Comparison of ENCODE assay signal across 22 cellular contexts in the genomic region with DNA sequence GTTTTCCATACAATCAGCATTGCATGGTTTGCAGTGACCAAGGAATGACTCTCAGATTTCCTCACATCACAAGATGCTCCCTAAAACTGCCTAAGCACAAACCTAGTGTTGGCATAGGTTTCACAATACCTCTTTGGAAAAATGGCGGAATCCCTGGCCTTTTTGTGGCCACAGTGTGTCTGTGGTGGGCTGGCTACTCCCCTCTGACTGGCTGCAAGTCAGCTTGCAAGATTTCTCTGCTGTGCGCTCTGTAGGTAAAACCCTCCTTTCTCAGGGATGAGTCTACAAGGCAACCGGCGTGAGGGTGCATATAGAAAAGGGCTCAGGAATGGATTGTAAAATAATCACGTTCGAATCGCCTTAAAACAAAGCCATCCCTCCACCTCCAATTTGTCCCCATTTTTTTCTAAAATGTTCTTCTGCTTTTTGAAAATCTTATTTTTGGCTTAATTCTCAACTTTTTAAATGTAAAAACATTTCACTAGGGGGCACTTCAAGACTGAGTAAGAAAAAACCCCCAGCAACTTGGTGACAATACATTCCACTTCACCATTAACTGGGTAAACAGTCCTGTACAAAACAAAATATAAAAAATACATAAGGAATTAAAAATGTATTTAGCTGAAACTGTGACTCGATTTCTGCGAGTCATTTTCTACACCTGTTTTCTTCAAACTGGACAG.
A peak's percentile ranks its signal among the peaks of the same experiment; 100 is the strongest.
DNase-seq lines count a peak whose midpoint lies in the region; ATAC-seq, FAIRE-seq and TF ChIP-seq lines count a peak whose summit lies in the region.
"Had no signal": no experiment of that assay in that cellular context is flagged by ENCODE, and none has a peak within 500 bp of the region (broad histone marks: within the 10 kb centered on the region; RNA-seq: fewer than 3 reads in every experiment).

No MANE protein-coding gene starts in this region.

- ATAC-seq in activated T-cell treated with anti-CD3 and anti-CD28 coated beads, Interleukin-2, amount 50 U/mL, for 72 hours (replicated peaks in 1 of 2) = no peak
- no peak for ATAC-seq in naive thymus-derived CD8-positive, alpha-beta T cell
- ATAC-seq: activated naive CD8-positive, alpha-beta T cell treated with anti-CD3 and anti-CD28 coated beads, Interleukin-2, amount 50 U/mL, for 24 hours had no signal

- H3K79me1 ChIP-seq in H9 (ENCODE audit: insufficient read depth, low read depth, low read length, poor library complexity, severe bottlenecking) (no peaks in the 10 kb centered on the region), H1 (ENCODE audit: low read depth, low read length) (no peaks in the 10 kb centered on the region)

- H2BK5ac ChIP-seq in H9 (ENCODE audit: insufficient read length, low read length) (no peak overlapping the region), H1 (ENCODE audit: low read depth, low read length) (peak overlapping the region; percentile 66; the same call in 1 of the 2 replicates)

- POLR2A ChIA-PET in OCI-LY7 (lab: Charles Lee) = interaction anchor here (0.6 kb wide), 1 partner anchor 1383 kb away, joined by 5 read pairs; no protein-coding TSS in a partner anchor
- POLR2A ChIA-PET in H1 (lab: Charles Lee; ENCODE audit: partially characterized antibody) = interaction anchor here (0.8 to 2.4 kb wide), 2 partner anchors 10 to 26 kb away, joined by 3 to 8 read pairs; no protein-coding TSS in a partner anchor
- POLR2A ChIA-PET in naive thymus-derived CD8-positive, alpha-beta T cell (lab: Charles Lee) = no interaction called here

- H2BK15ac ChIP-seq in H9 (ENCODE audit: low read depth, low read length) (no peak overlapping the region), H1 (ENCODE audit: low read length) (no peak overlapping the region)

- H3K4me3 ChIP-seq in OCI-LY7 (ENCODE audit: low read depth, low read length, poor library complexity, severe bottlenecking) (no peak overlapping the region), H1 (ENCODE audit: extremely low read depth in 1 of 4, insufficient read depth in 2 of 4, low read depth in 3 of 4, low read length in 4 of 4) (no peak overlapping the region), neural progenitor cell (no peak overlapping the region), stomach (no peak overlapping the region)
- H3K4me3 ChIP-seq: cardiac muscle cell, left ventricle myocardium inferior, vagina had no signal

- H3T11ph ChIP-seq in H9 (ENCODE audit: low read length) = no peak overlapping the region

- H3K4me1 Mint-ChIP-seq in H9 (peaks cover 46 to 47% of the 10 kb centered on the region in 2 experiments), neural progenitor cell (peaks cover 43% of the 10 kb centered on the region)
- H3K4me1 Mint-ChIP-seq in activated T-cell treated with anti-CD3 and anti-CD28 coated beads, Interleukin-2, amount 50 U/mL, for 72 hours (ENCODE audit: low read depth) = no peaks in the 10 kb centered on the region
- H3K4me1 Mint-ChIP-seq in naive thymus-derived CD8-positive, alpha-beta T cell = no peaks in the 10 kb centered on the region
- H3K4me1 Mint-ChIP-seq: activated naive CD8-positive, alpha-beta T cell treated with anti-CD3 and anti-CD28 coated beads, Interleukin-2, amount 50 U/mL, for 24 hours had no signal

- H3K23me2 ChIP-seq in H9 (ENCODE audit: insufficient read length, low read depth, low read length, poor library complexity, severe bottlenecking) = no peaks in the 10 kb centered on the region
- no peaks in the 10 kb centered on the region for H3K23me2 ChIP-seq in H1 (ENCODE audit: low read depth, low read length)

- H3K18ac ChIP-seq in H9 (ENCODE audit: insufficient read length, low read depth, low read length) (no peak overlapping the region), H1 (ENCODE audit: extremely low read depth, low read length) (peak overlapping the region; percentile 54; the same call in 1 of the 2 replicates)

- no peak overlapping the region for H3K4ac ChIP-seq in H9 (ENCODE audit: low read depth, low read length)
- H3K4ac ChIP-seq in H1 (replicated peaks; ENCODE audit: insufficient read length, low read depth, low read length) = no peak overlapping the region

- no peak overlapping the region for H3K27ac ChIP-seq in H9 (ENCODE audit: insufficient read length, low read depth, low read length)
- no peak overlapping the region for H3K27ac ChIP-seq in OCI-LY7 (ENCODE audit: low read depth, low read length, poor library complexity, severe bottlenecking)
- H3K27ac ChIP-seq in H1 (ENCODE audit: low read depth, low read length) = no peak overlapping the region
- H3K27ac ChIP-seq in neural progenitor cell = no peak overlapping the region
- no peak overlapping the region for H3K27ac ChIP-seq in stomach
- H3K27ac ChIP-seq: cardiac muscle cell, left ventricle myocardium inferior, parathyroid adenoma, vagina had no signal

- BruUV-seq in OCI-LY7 (replicated peaks; lab: Mats Ljungman, UMichigan) = no TSS peak

- no peak overlapping the region for H2AFZ ChIP-seq in H9 (ENCODE audit: low read length)
- no peak overlapping the region for H2AFZ ChIP-seq in OCI-LY7 (ENCODE audit: low read length)
- H2AFZ ChIP-seq in H1 (ENCODE audit: low read length) = peak overlapping the region; percentile 65; the same call in 1 of the 2 replicates
- H2AFZ ChIP-seq in neural progenitor cell (replicated peaks) = peak overlapping the region; percentile 87
- H2AFZ ChIP-seq: parathyroid adenoma had no signal

- TF ChIP-seq CTCF in H9 (conservative IDR thresholded peaks at IDR 0.05) (peak; percentile 64), OCI-LY7 (conservative IDR thresholded peaks at IDR 0.05; ENCODE audit: low read length) (peak; percentile 51), H1 (IDR thresholded peaks at IDR 0.05; ENCODE audit: control extremely low read depth in 1 of 3, insufficient read depth in 1 of 3, low read depth in 1 of 3, low read length in 3 of 3) (peak in 1 of 3 experiments; percentile 2; a peak in 1 of 4 replicates), neural progenitor cell (IDR thresholded peaks at IDR 0.05) (peak; percentile 57), stomach (IDR thresholded peaks at IDR 0.05) (no peak)

- H2BK20ac ChIP-seq in H9 (ENCODE audit: low read depth, low read length, poor library complexity, severe bottlenecking) = no peak overlapping the region
- H2BK20ac ChIP-seq in H1 (ENCODE audit: low read length) = peak overlapping the region; percentile 81; the same call in 1 of the 2 replicates

- H3K14ac ChIP-seq in H9 (ENCODE audit: insufficient read depth, low read length) (no peak overlapping the region), H1 (ENCODE audit: insufficient read length) (no peak overlapping the region)

- no peak overlapping the region for H2BK12ac ChIP-seq in H9 (ENCODE audit: insufficient read length, low read depth, low read length)
- peak overlapping the region; percentile 72; the same call in 1 of the 2 replicates for H2BK12ac ChIP-seq in H1 (ENCODE audit: low read depth, low read length)

- H3K79me2 ChIP-seq in H9 (ENCODE audit: insufficient read depth, low read length) = no peaks in the 10 kb centered on the region
- no peaks in the 10 kb centered on the region for H3K79me2 ChIP-seq in OCI-LY7 (ENCODE audit: insufficient read depth, low read depth, low read length)
- no peaks in the 10 kb centered on the region for H3K79me2 ChIP-seq in H1 (ENCODE audit: control insufficient read depth in 1 of 2, insufficient read depth in 2 of 2, low read length in 2 of 2)
- no peaks in the 10 kb centered on the region for H3K79me2 ChIP-seq in neural progenitor cell (ENCODE audit: low read depth)
- H3K79me2 ChIP-seq: parathyroid adenoma had no signal

- no peak overlapping the region for H2AK5ac ChIP-seq in H9 (ENCODE audit: insufficient read length, low read length)
- H2AK5ac ChIP-seq in H1 (ENCODE audit: low read depth, low read length) = no peak overlapping the region

- H3F3A ChIP-seq in neural progenitor cell (ENCODE audit: low read depth) = no peaks in the 10 kb centered on the region

- peaks cover 0 to 3% (median 0%) of the 10 kb centered on the region in 3 experiments; a peak in 2 of 7 replicates for H3K36me3 Mint-ChIP-seq in H9 (ENCODE audit: insufficient read depth in 1 of 3, low read depth in 3 of 3)
- H3K36me3 Mint-ChIP-seq in neural progenitor cell = no peaks in the 10 kb centered on the region
- no peaks in the 10 kb centered on the region for H3K36me3 Mint-ChIP-seq in activated T-cell treated with anti-CD3 and anti-CD28 coated beads, Interleukin-2, amount 50 U/mL, for 72 hours (ENCODE audit: insufficient read depth in 2 of 2)
- H3K36me3 Mint-ChIP-seq in naive thymus-derived CD8-positive, alpha-beta T cell = no peaks in the 10 kb centered on the region

- no peak for TF ChIP-seq EP300 in H1 (IDR thresholded peaks at IDR 0.05; ENCODE audit: borderline replicate concordance in 1 of 2, low read depth in 2 of 2, low read length in 2 of 2)
- TF ChIP-seq EP300 in stomach (IDR thresholded peaks at IDR 0.05) = no peak

- H3K4me3 Mint-ChIP-seq in H9 (no peak overlapping the region), neural progenitor cell (no peak overlapping the region)
- no peak overlapping the region for H3K4me3 Mint-ChIP-seq in activated T-cell treated with anti-CD3 and anti-CD28 coated beads, Interleukin-2, amount 50 U/mL, for 72 hours
- H3K4me3 Mint-ChIP-seq in naive thymus-derived CD8-positive, alpha-beta T cell = no peak overlapping the region
- H3K4me3 Mint-ChIP-seq: activated naive CD8-positive, alpha-beta T cell treated with anti-CD3 and anti-CD28 coated beads, Interleukin-2, amount 50 U/mL, for 24 hours had no signal

- H2BK120ac ChIP-seq in H9 (ENCODE audit: low read depth, low read length, poor library complexity, severe bottlenecking) (no peak overlapping the region), H1 (replicated peaks; ENCODE audit: low read depth, low read length) (no peak overlapping the region)

- H3K4me2 ChIP-seq in H9 (ENCODE audit: insufficient read depth, insufficient read length, low read length) (no peak overlapping the region), OCI-LY7 (ENCODE audit: low read length) (no peak overlapping the region), H1 (ENCODE audit: insufficient read depth in 1 of 2, low read depth in 2 of 2, low read length in 2 of 2) (no peak overlapping the region), neural progenitor cell (no peak overlapping the region)

- WGBS in H9 (ENCODE audit: extremely low coverage, insufficient read length, low lambda C conversion rate) = no CpG with 5 or more reads among the region's 9 CpGs
- WGBS in H1 (ENCODE audit: extremely low coverage in 1 of 2, insufficient coverage in 1 of 2, insufficient read length in 1 of 2, insufficient replicate concordance in 2 of 2, low coverage in 1 of 2, low lambda C conversion rate in 2 of 2, missing lambda C conversion rate in 1 of 2), 2 experiments = 67% methylated on average over 9 of the region's 9 CpGs; no CpG with 5 or more reads in 1 of the 2 experiments
- WGBS in stomach, 5 donors = 80 to 90% (median 87%) methylated on average over 9 of the region's 9 CpGs

- H4K20me1 ChIP-seq in H9 (ENCODE audit: control insufficient read depth, insufficient read depth, insufficient read length) (no peaks in the 10 kb centered on the region), OCI-LY7 (ENCODE audit: insufficient read depth, low read length) (no peaks in the 10 kb centered on the region), H1 (replicated peaks in 1 of 2; ENCODE audit: control insufficient read depth in 1 of 2, insufficient read depth in 2 of 2, low read length in 2 of 2) (no peaks in the 10 kb centered on the region), neural progenitor cell (ENCODE audit: low read depth) (no peaks in the 10 kb centered on the region)

- no peak overlapping the region for H3K56ac ChIP-seq in H9 (ENCODE audit: insufficient read length, low read depth, low read length)
- H3K56ac ChIP-seq in H1 (replicated peaks; ENCODE audit: insufficient read length, low read depth, low read length) = no peak overlapping the region

- H3K27me3 Mint-ChIP-seq in H9 (ENCODE audit: low read depth) = peaks cover 3% of the 10 kb centered on the region; the same call in 1 of the 2 replicates
- peaks cover 10% of the 10 kb centered on the region for H3K27me3 Mint-ChIP-seq in neural progenitor cell (ENCODE audit: insufficient read depth, low read depth)
- peaks cover 11% of the 10 kb centered on the region for H3K27me3 Mint-ChIP-seq in activated T-cell treated with anti-CD3 and anti-CD28 coated beads, Interleukin-2, amount 50 U/mL, for 72 hours (ENCODE audit: low read depth)
- H3K27me3 Mint-ChIP-seq in naive thymus-derived CD8-positive, alpha-beta T cell = peaks cover 4 to 37% (median 9%) of the 10 kb centered on the region in 5 donors

- peak overlapping the region; percentile 66 to 87 (median 76); a peak in 5 of 7 replicates for H3K27ac Mint-ChIP-seq in H9
- no peak overlapping the region for H3K27ac Mint-ChIP-seq in neural progenitor cell
- H3K27ac Mint-ChIP-seq in activated T-cell treated with anti-CD3 and anti-CD28 coated beads, Interleukin-2, amount 50 U/mL, for 72 hours = no peak overlapping the region
- no peak overlapping the region for H3K27ac Mint-ChIP-seq in naive thymus-derived CD8-positive, alpha-beta T cell
- H3K27ac Mint-ChIP-seq: activated naive CD8-positive, alpha-beta T cell treated with anti-CD3 and anti-CD28 coated beads, Interleukin-2, amount 50 U/mL, for 24 hours had no signal

- DNase-seq in H9 = no peak
- DNase-seq in OCI-LY7 (ENCODE audit: low spot score) = no peak
- DNase-seq in H1 (ENCODE audit: low read depth in 1 of 2, low spot score in 2 of 2) = no peak
- no peak for DNase-seq in neural progenitor cell (ENCODE audit: low spot score)
- no peak for DNase-seq in activated T-cell treated with anti-CD3 and anti-CD28 coated beads, Interleukin-2, amount 50 U/mL, for 72 hours
- no peak for DNase-seq in stomach
- no peak for DNase-seq in NCI-H524 treated with DMSO at 0.1 percent for 48 hours (lab: John Stamatoyannopoulos, UW)
- no peak for DNase-seq in naive thymus-derived CD8-positive, alpha-beta T cell
- DNase-seq: activated CD4-positive, CD25-positive, alpha-beta regulatory T cell treated with anti-CD3 and anti-CD28 coated beads, Interleukin-2, amount 50 U/mL, for 72 hours; activated naive CD8-positive, alpha-beta T cell treated with anti-CD3 and anti-CD28 coated beads, Interleukin-2, amount 50 U/mL, for 24 hours; GDM1; glutamatergic neuron; left ventricle myocardium inferior; NCI-H187; NCI-H446 treated with DMSO at 0.1 percent for 48 hours; SIG-M5; stimulated activated CD4-positive, alpha-beta T cell treated with anti-CD3 and anti-CD28 coated beads, Interleukin-4, amount 100 ng/mL, for 1 hour; T-helper 2 cell had no signal

- H3K23ac ChIP-seq in H9 (ENCODE audit: insufficient read length, low read depth, low read length) (no peak overlapping the region), H1 (ENCODE audit: insufficient read length) (no peak overlapping the region)

- CTCF ChIA-PET in OCI-LY7 (lab: Charles Lee; ENCODE audit: unreplicated experiment) = no interaction called here
- CTCF ChIA-PET in H1 (lab: Charles Lee; ENCODE audit: partially characterized antibody) = interaction anchor here (0.8 to 9.3 kb wide), 15 partner anchors 10 to 222 kb away, joined by 3 to 60 read pairs (median 5); no protein-coding TSS in a partner anchor

- H3K4me1 ChIP-seq in H9 (ENCODE audit: insufficient read depth, low read length) (peaks cover 20% of the 10 kb centered on the region), OCI-LY7 (ENCODE audit: insufficient read depth, low read length, poor library complexity, severe bottlenecking) (no peaks in the 10 kb centered on the region), H1 (replicated peaks in 1 of 4; ENCODE audit: control insufficient read depth in 3 of 4, insufficient read depth in 4 of 4, low read length in 3 of 4) (peaks cover 2 to 10% (median 9%) of the 10 kb centered on the region in 4 experiments; a peak in 5 of 7 replicates), neural progenitor cell (peaks cover 13% of the 10 kb centered on the region), stomach (peaks cover 0 to 23% (median 10%) of the 10 kb centered on the region in 4 donors)
- H3K4me1 ChIP-seq: left ventricle myocardium inferior, parathyroid adenoma, vagina had no signal

- TF ChIP-seq POLR2A in H1 (IDR thresholded peaks at IDR 0.05; ENCODE audit: control extremely low read depth in 1 of 2, low read depth in 2 of 2, low read length in 2 of 2) (no peak), stomach (IDR thresholded peaks at IDR 0.05) (no peak)

- H3K27me3 ChIP-seq in H9 (ENCODE audit: insufficient read depth, low read length) (no peaks in the 10 kb centered on the region), H1 (replicated peaks in 1 of 4; ENCODE audit: control insufficient read depth in 3 of 4, extremely low read depth in 1 of 4, insufficient read depth in 3 of 4, low read length in 3 of 4) (no peaks in the 10 kb centered on the region; a peak in 1 of 7 replicates), neural progenitor cell (no peaks in the 10 kb centered on the region), stomach (peaks cover 0 to 24% (median 0%) of the 10 kb centered on the region in 3 donors)
- H3K27me3 ChIP-seq: cardiac muscle cell, vagina had no signal

- no peak for FAIRE-seq in H1 (lab: Jason Lieb, UNC)
- FAIRE-seq: GM12891 had no signal

- no peak overlapping the region for H4K91ac ChIP-seq in H9 (ENCODE audit: insufficient read length, low read depth, low read length)
- H4K91ac ChIP-seq in H1 (replicated peaks; ENCODE audit: insufficient read length, low read length) = peak overlapping the region; percentile 22

- no peaks in the 10 kb centered on the region for H3K9me2 ChIP-seq in OCI-LY7 (ENCODE audit: insufficient read depth, low read length)

- H3K9me3 ChIP-seq in H9 (ENCODE audit: control insufficient read depth, low read depth, low read length) (no peaks in the 10 kb centered on the region), OCI-LY7 (ENCODE audit: low read length) (no peaks in the 10 kb centered on the region), H1 (ENCODE audit: insufficient read depth in 2 of 2, low read depth in 1 of 2, low read length in 1 of 2) (no peaks in the 10 kb centered on the region), neural progenitor cell (ENCODE audit: low read depth) (no peaks in the 10 kb centered on the region), stomach (no peaks in the 10 kb centered on the region)
- H3K9me3 ChIP-seq: left ventricle myocardium inferior, vagina had no signal

- H4K5ac ChIP-seq in H9 (ENCODE audit: insufficient read length, low read depth, low read length) (no peak overlapping the region), H1 (ENCODE audit: insufficient read length, low read depth, low read length) (no peak overlapping the region)

- no peak overlapping the region for H4K8ac ChIP-seq in H9 (replicated peaks; ENCODE audit: insufficient read length, low read depth, low read length)
- H4K8ac ChIP-seq in H1 (ENCODE audit: extremely low read depth, insufficient read depth, low read length) = no peak overlapping the region

- H3K9ac ChIP-seq in H9 (ENCODE audit: extremely low read depth, insufficient read length, low read length) = no peak overlapping the region
- no peak overlapping the region; a peak in 1 of 7 replicates for H3K9ac ChIP-seq in H1 (replicated peaks in 1 of 4; ENCODE audit: extremely low read depth in 1 of 4, low read depth in 3 of 4, low read length in 3 of 4)
- H3K9ac ChIP-seq in neural progenitor cell = no peak overlapping the region
- H3K9ac ChIP-seq: parathyroid adenoma had no signal

- H3K36me3 ChIP-seq in OCI-LY7 (ENCODE audit: insufficient read depth, low read length) (no peaks in the 10 kb centered on the region), H1 (ENCODE audit: control insufficient read depth in 2 of 4, insufficient read depth in 4 of 4, low read length in 3 of 4) (no peaks in the 10 kb centered on the region), neural progenitor cell (no peaks in the 10 kb centered on the region), stomach (no peaks in the 10 kb centered on the region)
- H3K36me3 ChIP-seq: cardiac muscle cell, left ventricle myocardium inferior, vagina had no signal

- intact Hi-C loops in OCI-LY7 (cut with micrococcal nuclease; ENCODE audit: unreplicated experiment) (no loop called here), stomach (cut with DNase I; ENCODE audit: low total_unique reads) (no loop called here)

- H3K9me3 Mint-ChIP-seq in H9 (peaks cover 0 to 3% of the 10 kb centered on the region in 2 experiments; a peak in 1 of 5 replicates), neural progenitor cell (no peaks in the 10 kb centered on the region)
- no peaks in the 10 kb centered on the region for H3K9me3 Mint-ChIP-seq in activated T-cell treated with anti-CD3 and anti-CD28 coated beads, Interleukin-2, amount 50 U/mL, for 72 hours
- no peaks in the 10 kb centered on the region for H3K9me3 Mint-ChIP-seq in naive thymus-derived CD8-positive, alpha-beta T cell
- H3K9me3 Mint-ChIP-seq: activated naive CD8-positive, alpha-beta T cell treated with anti-CD3 and anti-CD28 coated beads, Interleukin-2, amount 50 U/mL, for 24 hours had no signal

- peak; percentile 48 to 65 for TF ChIP-seq RAD21 in H1 (IDR thresholded peaks at IDR 0.05 in 1 of 2, conservative IDR thresholded peaks at IDR 0.05 in 1 of 2; ENCODE audit: low read depth in 2 of 2, low read length in 2 of 2)

Comparison
In these comparisons a context has a peak if more than half of its experiments do, and no peak if none do; other contexts are left out.
1. H2AFZ ChIP-seq: peak in H1 (single experiment) and neural progenitor cell (single experiment); none in H9 (single experiment) and OCI-LY7 (single experiment).
2. H3K27ac Mint-ChIP-seq: peak in H9 (3 of 3); none in neural progenitor cell (single experiment), activated T-cell treated with anti-CD3 and anti-CD28 coated beads, Interleukin-2, amount 50 U/mL, for 72 hours (single experiment) and naive thymus-derived CD8-positive, alpha-beta T cell (0 of 10).
3. CTCF ChIP-seq: peak in H9 (single experiment), OCI-LY7 (single experiment) and neural progenitor cell (single experiment); none in stomach (0 of 7).